1 cellular context compared by ENCODE assay signal in the genomic region with DNA sequence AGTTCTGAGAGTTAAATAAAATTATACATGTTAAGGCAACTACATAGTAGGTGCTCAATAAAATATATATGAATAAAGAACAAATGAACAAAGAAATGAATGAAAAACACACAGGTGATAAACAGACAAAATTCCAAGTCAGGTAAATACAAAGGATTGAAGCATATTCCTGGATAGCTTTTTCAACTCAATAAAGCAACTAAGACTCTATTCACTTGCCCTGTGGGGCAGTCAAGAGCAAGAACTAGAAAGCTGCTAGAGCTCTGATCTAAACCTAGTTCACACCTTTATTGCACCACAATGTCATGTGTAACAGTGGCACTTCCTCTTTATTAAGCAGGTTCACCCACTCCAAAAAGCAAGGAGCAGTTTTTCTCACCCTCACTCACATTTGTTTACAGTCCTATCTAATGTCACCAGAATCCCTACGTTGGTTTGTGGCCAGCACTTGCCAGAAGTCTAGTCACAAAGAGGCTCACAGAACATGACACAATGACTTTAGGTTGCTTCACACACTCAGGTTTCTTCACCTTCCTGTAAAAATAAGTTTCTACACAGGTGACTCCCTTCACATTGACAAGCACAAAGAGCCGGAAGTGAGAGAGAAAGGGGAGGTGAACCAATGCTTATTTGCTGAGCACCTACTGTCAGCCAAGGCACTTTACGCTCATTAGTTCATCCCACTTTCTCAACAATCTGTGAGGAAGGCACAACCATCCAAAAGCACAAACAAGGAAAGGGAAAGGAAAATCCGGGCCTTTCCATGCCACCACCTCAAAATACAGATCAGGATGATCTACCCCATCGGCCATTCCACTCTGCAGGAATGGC.
TF ChIP-seq lines count a peak whose summit lies in the region.

No MANE protein-coding gene starts in this region.

TF ChIP-seq in GM12878, 131 proteins besides CTCF, POLR2A, EP300 and RAD21 (continued from another document):
- TF ChIP-seq, protein P1, sequence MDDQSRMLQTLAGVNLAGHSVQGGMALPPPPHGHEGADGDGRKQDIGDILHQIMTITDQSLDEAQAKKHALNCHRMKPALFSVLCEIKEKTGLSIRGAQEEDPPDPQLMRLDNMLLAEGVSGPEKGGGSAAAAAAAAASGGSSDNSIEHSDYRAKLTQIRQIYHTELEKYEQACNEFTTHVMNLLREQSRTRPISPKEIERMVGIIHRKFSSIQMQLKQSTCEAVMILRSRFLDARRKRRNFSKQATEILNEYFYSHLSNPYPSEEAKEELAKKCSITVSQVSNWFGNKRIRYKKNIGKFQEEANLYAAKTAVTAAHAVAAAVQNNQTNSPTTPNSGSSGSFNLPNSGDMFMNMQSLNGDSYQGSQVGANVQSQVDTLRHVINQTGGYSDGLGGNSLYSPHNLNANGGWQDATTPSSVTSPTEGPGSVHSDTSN (IDR thresholded peaks at IDR 0.05; ENCODE audit: insufficient replicate concordance, low read depth, low read length), result peak; percentile 77
- TF ChIP-seq, protein P2, sequence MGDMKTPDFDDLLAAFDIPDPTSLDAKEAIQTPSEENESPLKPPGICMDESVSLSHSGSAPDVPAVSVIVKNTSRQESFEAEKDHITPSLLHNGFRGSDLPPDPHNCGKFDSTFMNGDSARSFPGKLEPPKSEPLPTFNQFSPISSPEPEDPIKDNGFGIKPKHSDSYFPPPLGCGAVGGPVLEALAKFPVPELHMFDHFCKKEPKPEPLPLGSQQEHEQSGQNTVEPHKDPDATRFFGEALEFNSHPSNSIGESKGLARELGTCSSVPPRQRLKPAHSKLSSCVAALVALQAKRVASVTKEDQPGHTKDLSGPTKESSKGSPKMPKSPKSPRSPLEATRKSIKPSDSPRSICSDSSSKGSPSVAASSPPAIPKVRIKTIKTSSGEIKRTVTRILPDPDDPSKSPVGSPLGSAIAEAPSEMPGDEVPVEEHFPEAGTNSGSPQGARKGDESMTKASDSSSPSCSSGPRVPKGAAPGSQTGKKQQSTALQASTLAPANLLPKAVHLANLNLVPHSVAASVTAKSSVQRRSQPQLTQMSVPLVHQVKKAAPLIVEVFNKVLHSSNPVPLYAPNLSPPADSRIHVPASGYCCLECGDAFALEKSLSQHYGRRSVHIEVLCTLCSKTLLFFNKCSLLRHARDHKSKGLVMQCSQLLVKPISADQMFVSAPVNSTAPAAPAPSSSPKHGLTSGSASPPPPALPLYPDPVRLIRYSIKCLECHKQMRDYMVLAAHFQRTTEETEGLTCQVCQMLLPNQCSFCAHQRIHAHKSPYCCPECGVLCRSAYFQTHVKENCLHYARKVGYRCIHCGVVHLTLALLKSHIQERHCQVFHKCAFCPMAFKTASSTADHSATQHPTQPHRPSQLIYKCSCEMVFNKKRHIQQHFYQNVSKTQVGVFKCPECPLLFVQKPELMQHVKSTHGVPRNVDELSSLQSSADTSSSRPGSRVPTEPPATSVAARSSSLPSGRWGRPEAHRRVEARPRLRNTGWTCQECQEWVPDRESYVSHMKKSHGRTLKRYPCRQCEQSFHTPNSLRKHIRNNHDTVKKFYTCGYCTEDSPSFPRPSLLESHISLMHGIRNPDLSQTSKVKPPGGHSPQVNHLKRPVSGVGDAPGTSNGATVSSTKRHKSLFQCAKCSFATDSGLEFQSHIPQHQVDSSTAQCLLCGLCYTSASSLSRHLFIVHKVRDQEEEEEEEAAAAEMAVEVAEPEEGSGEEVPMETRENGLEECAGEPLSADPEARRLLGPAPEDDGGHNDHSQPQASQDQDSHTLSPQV (IDR thresholded peaks at IDR 0.05), result peak; percentile 56; the same call in 1 of the 2 replicates
- TF ChIP-seq, protein P3, sequence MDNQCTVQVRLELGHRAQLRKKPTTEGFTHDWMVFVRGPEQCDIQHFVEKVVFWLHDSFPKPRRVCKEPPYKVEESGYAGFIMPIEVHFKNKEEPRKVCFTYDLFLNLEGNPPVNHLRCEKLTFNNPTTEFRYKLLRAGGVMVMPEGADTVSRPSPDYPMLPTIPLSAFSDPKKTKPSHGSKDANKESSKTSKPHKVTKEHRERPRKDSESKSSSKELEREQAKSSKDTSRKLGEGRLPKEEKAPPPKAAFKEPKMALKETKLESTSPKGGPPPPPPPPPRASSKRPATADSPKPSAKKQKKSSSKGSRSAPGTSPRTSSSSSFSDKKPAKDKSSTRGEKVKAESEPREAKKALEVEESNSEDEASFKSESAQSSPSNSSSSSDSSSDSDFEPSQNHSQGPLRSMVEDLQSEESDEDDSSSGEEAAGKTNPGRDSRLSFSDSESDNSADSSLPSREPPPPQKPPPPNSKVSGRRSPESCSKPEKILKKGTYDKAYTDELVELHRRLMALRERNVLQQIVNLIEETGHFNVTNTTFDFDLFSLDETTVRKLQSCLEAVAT (IDR thresholded peaks at IDR 0.05), result peak; percentile 55; the same call in 1 of the 2 replicates
